In the genomic region with DNA sequence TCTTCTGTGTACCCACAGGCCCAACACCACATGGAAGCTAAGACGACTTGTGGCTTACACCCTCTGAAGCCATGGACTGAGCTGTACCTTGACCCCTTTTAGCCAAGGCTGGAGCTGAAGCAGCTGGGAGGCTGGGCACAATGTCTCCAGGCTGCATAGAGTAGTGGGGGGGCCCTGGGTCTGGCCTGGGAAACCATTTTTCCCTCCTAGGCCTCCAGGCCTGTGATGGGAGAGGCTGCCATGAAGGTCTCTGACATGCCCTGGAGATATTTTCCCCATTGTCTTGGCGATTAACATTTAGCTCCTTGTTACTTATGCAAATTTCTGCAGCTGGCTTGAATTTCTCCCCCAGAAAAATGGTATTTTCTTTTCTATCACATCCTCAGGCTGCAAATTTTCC, we compare ENCODE assay signal across 3 cellular contexts.
DNase-seq lines count a peak whose midpoint lies in the region; ATAC-seq, FAIRE-seq and TF ChIP-seq lines count a peak whose summit lies in the region.
"Not testable (repeated sequence)": the region's sequence is repeated elsewhere in the genome, so short reads cannot be mapped to it uniquely, and the experiment has no call there.

No MANE protein-coding gene starts in this region.

- not testable (repeated sequence) for H3K27me3 ChIP-seq in Karpas-422 (ENCODE audit: low read length)

- not testable (repeated sequence) for DNase-seq in A549 (ENCODE audit: low read depth in 1 of 2, low spot score in 1 of 2)
- DNase-seq in Karpas-422 = peak; percentile 6

- not testable (repeated sequence) for H3K9me3 ChIP-seq in A549; HEK293 (ENCODE audit: control insufficient read depth, insufficient read depth, low read depth, low read length); Karpas-422 (ENCODE audit: low read length)

- CTCF ChIA-PET in A549 (lab: Yijun Ruan, JAX) = interaction anchor here (0.6 kb wide), 1 partner anchor 432 kb away, joined by 3 read pairs; no protein-coding TSS in a partner anchor
- CTCF ChIA-PET in HEK293 (lab: Yijun Ruan, JAX) = not testable (repeated sequence)

- POLR2A ChIA-PET in A549 (lab: Yijun Ruan, JAX); HEK293 (lab: Yijun Ruan, JAX): not testable (repeated sequence)

- H3K36me3 ChIP-seq in HEK293 (ENCODE audit: control insufficient read depth in 2 of 2, insufficient read depth in 1 of 2, low read length in 2 of 2); Karpas-422 (ENCODE audit: insufficient read depth, low read length): not testable (repeated sequence)

- not testable (repeated sequence) for H3K79me2 ChIP-seq in Karpas-422 (ENCODE audit: low read length)

- not testable (repeated sequence) for FAIRE-seq in A549 (lab: Jason Lieb, UNC)

- not testable (repeated sequence) for H4K20me1 ChIP-seq in Karpas-422 (ENCODE audit: insufficient read depth, low read depth, low read length)

- not testable (repeated sequence) for H2AFZ ChIP-seq in Karpas-422 (ENCODE audit: low read length)

- not testable (repeated sequence) for TF ChIP-seq CTCF in A549 (IDR thresholded peaks at IDR 0.05); HEK293 (tag by site-specific recombination; IDR thresholded peaks at IDR 0.05)

- TF ChIP-seq EP300 in A549 (IDR thresholded peaks at IDR 0.05) = not testable (repeated sequence)

- TF ChIP-seq RAD21 in A549 (conservative IDR thresholded peaks at IDR 0.05 in 1 of 2, IDR thresholded peaks at IDR 0.05 in 1 of 2) = not testable (repeated sequence)

- not testable (repeated sequence) for H3K9me2 ChIP-seq in Karpas-422 (replicated peaks; ENCODE audit: insufficient read depth, low read length)

- H3K4me1 ChIP-seq in A549; HEK293 (ENCODE audit: control insufficient read depth, insufficient read depth, low read length); Karpas-422 (ENCODE audit: low read length): not testable (repeated sequence)

- H3K4me3 ChIP-seq in A549; HEK293 (ENCODE audit: low read depth, low read length); Karpas-422 (ENCODE audit: low read length): not testable (repeated sequence)

- TF ChIP-seq POLR2A in A549 (IDR thresholded peaks at IDR 0.05; ENCODE audit: low read length) = not testable (repeated sequence)

- H3K9ac ChIP-seq in Karpas-422 (ENCODE audit: low read length) = not testable (repeated sequence)

- H3K27ac ChIP-seq in A549; HEK293 (ENCODE audit: extremely low read depth, low read depth, low read length); Karpas-422 (ENCODE audit: low read length): not testable (repeated sequence)

- 4% methylated on average over 1 of the region's 2 CpGs for WGBS in A549 (ENCODE audit: missing lambda C conversion rate)

- not testable (repeated sequence) for H3K4me2 ChIP-seq in A549; Karpas-422 (ENCODE audit: low read depth, low read length, poor library complexity, severe bottlenecking)

- ATAC-seq in A549 = not testable (repeated sequence)

TF ChIP-seq in A549, 52 proteins besides CTCF, POLR2A, EP300 and RAD21:
- TF ChIP-seq ZFP36 (IDR thresholded peaks at IDR 0.05; ENCODE audit: borderline replicate concordance, partially characterized antibody) = peak; percentile 68

TF ChIP-seq in HEK293, 187 proteins besides CTCF, POLR2A, EP300 and RAD21:
- TF ChIP-seq ZNF585B (tag by site-specific recombination; IDR thresholded peaks at IDR 0.05) = peak; percentile 82
- TF ChIP-seq SETDB1 (IDR thresholded peaks at IDR 0.05; ENCODE audit: insufficient read length, low read length) = peak; percentile 13
TF ChIP-seq in HEK293: peak in this region for 2; not testable (repeated sequence) for 185.
